ENCODE assay signal across 15 cellular contexts in genomic region chr2:215790548-215791421, GRCh38.
A peak's percentile ranks its signal among the peaks of the same experiment; 100 is the strongest.
DNase-seq lines count a peak whose midpoint lies in the region; ATAC-seq and TF ChIP-seq lines count a peak whose summit lies in the region.
"Had no signal": no experiment of that assay in that cellular context is flagged by ENCODE, and none has a peak within 500 bp of the region (broad histone marks: within the 10 kb centered on the region; RNA-seq: fewer than 3 reads in every experiment).

No MANE protein-coding gene starts in this region.

- no peak for TF ChIP-seq CTCF in A673 (conservative IDR thresholded peaks at IDR 0.05; ENCODE audit: low read depth, low read length)
- no peak for TF ChIP-seq CTCF in WTC11 (IDR thresholded peaks at IDR 0.05)
- TF ChIP-seq CTCF in fibroblast of villous mesenchyme (IDR thresholded peaks at IDR 0.05; ENCODE audit: insufficient read depth, low read depth, low read length), result no peak
- no peak for TF ChIP-seq CTCF in neural crest cell (conservative IDR thresholded peaks at IDR 0.05)

- H3K4me3 Mint-ChIP-seq in WTC11 (peak overlapping the region; percentile 9; the same call in 1 of the 2 replicates), neural crest cell (no peak overlapping the region)
- H3K4me3 Mint-ChIP-seq: CD4-positive, alpha-beta T cell had no signal

- no peak overlapping the region for H3K4me3 ChIP-seq in A673 (ENCODE audit: low read depth, low read length, poor library complexity, severe bottlenecking)
- H3K4me3 ChIP-seq in fibroblast of villous mesenchyme (ENCODE audit: low read depth, low read length), result no peak overlapping the region

- H3K4me1 Mint-ChIP-seq in WTC11, result peaks cover 50% of the 10 kb centered on the region
- peaks cover 5% of the 10 kb centered on the region for H3K4me1 Mint-ChIP-seq in neural crest cell

- CTCF ChIA-PET in A673 (lab: Charles Lee) (no interaction called here), WTC11 (lab: Charles Lee) (interaction anchor here (1.2 to 3.9 kb wide), 5 partner anchors 37 to 140 kb away, joined by 3 to 22 read pairs (median 3); no protein-coding TSS in a partner anchor)

- DNase-seq in A673 (ENCODE audit: low spot score) (no peak), WTC11 (ENCODE audit: low spot score) (no peak), fibroblast of villous mesenchyme (ENCODE audit: low read depth) (peak; percentile 84), neural crest cell (ENCODE audit: low read depth, low spot score) (no peak), hippocampal formation (lab: John Stamatoyannopoulos, UW) (no peak), NCI-H510A (lab: John Stamatoyannopoulos, UW) (no peak)
- DNase-seq: CD4-positive, alpha-beta T cell; DND-41; GF-D8; IMR-90; NCI-H1417; NCI-H2029 treated with DMSO at 0.1 percent for 48 hours; NCI-H524 treated with DMSO at 0.1 percent for 48 hours had no signal

- POLR2A ChIA-PET in A673 (lab: Charles Lee; ENCODE audit: low non-redundant PET) (no interaction called here), WTC11 (lab: Charles Lee) (no interaction called here)

- ATAC-seq in WTC11, result no peak; the same call in 1 of the 2 replicates
- ATAC-seq in GM21367 (IDR thresholded peaks at IDR 0.05; ENCODE audit: unreplicated experiment), result no peak
- no peak for ATAC-seq in GM18511 (IDR thresholded peaks at IDR 0.05; ENCODE audit: unreplicated experiment)

- H3K27ac Mint-ChIP-seq in WTC11 (peak overlapping the region; percentile 92), neural crest cell (ENCODE audit: unreplicated experiment) (peak overlapping the region; percentile 76)
- H3K27ac Mint-ChIP-seq: CD4-positive, alpha-beta T cell had no signal

- H3K4me1 ChIP-seq in A673 (ENCODE audit: insufficient read depth, low read length, poor library complexity, severe bottlenecking), result peaks cover 56% of the 10 kb centered on the region

- H3K27me3 ChIP-seq in A673 (replicated peaks; ENCODE audit: insufficient read depth, low read depth, low read length, poor library complexity), result no peaks in the 10 kb centered on the region

- no peaks in the 10 kb centered on the region for H3K9me3 ChIP-seq in A673 (ENCODE audit: low read depth, low read length, poor library complexity, severe bottlenecking)

- H3K9me3 Mint-ChIP-seq in WTC11 (no peaks in the 10 kb centered on the region), neural crest cell (peaks cover 2% of the 10 kb centered on the region)
- H3K9me3 Mint-ChIP-seq: CD4-positive, alpha-beta T cell had no signal

- H3K27me3 Mint-ChIP-seq in WTC11 (ENCODE audit: low read depth), result no peaks in the 10 kb centered on the region
- no peaks in the 10 kb centered on the region for H3K27me3 Mint-ChIP-seq in neural crest cell (ENCODE audit: low read depth)
- H3K27me3 Mint-ChIP-seq: CD4-positive, alpha-beta T cell had no signal

- no peaks in the 10 kb centered on the region for H3K36me3 ChIP-seq in A673 (ENCODE audit: insufficient read depth, low read length, poor library complexity, severe bottlenecking)

- intact Hi-C loops in A673 (cut with micrococcal nuclease; ENCODE audit: unreplicated experiment), result no loop called here

- peak overlapping the region; percentile 43 for H3K27ac ChIP-seq in A673 (ENCODE audit: low read depth, low read length, poor library complexity, severe bottlenecking)

- H3K36me3 Mint-ChIP-seq in WTC11 (no peaks in the 10 kb centered on the region), neural crest cell (ENCODE audit: low read depth) (no peaks in the 10 kb centered on the region)

- no TSS peak for BruUV-seq in A673 (replicated peaks; lab: Mats Ljungman, UMichigan)

TF ChIP-seq in WTC11, 78 proteins besides CTCF, POLR2A, EP300 and RAD21:
- TF ChIP-seq TP53 (CRISPR knock-in tag; IDR thresholded peaks at IDR 0.05), result no peak
- no peak for TF ChIP-seq HMGA2 (CRISPR knock-in tag; IDR thresholded peaks at IDR 0.05)
- no peak for TF ChIP-seq IRF1 (CRISPR knock-in tag; IDR thresholded peaks at IDR 0.05)
- TF ChIP-seq ZNF416 (CRISPR knock-in tag; IDR thresholded peaks at IDR 0.05), result no peak
- no peak for TF ChIP-seq GABPB1 (CRISPR knock-in tag; IDR thresholded peaks at IDR 0.05)
